In genomic region chr2:212928681-212929080, GRCh38 we compare ENCODE assay signal across 19 cellular contexts.
DNase-seq lines count a peak whose midpoint lies in the region; ATAC-seq, FAIRE-seq and TF ChIP-seq lines count a peak whose summit lies in the region.
"Had no signal": no experiment of that assay in that cellular context is flagged by ENCODE, and none has a peak within 500 bp of the region (broad histone marks: within the 10 kb centered on the region; RNA-seq: fewer than 3 reads in every experiment).

No MANE protein-coding gene starts in this region.

- H3K36me3 ChIP-seq in HepG2 (replicated peaks in 1 of 2; ENCODE audit: control insufficient read depth in 1 of 2, insufficient read depth in 2 of 2, low read length in 2 of 2), result no peaks in the 10 kb centered on the region
- H3K36me3 ChIP-seq: gastrocnemius medialis, left lung, SJCRH30, uterus had no signal

- H3K4me2 ChIP-seq in HepG2 (ENCODE audit: low read depth, low read length), result no peak overlapping the region

- in situ Hi-C loops in HepG2 (cut with HindIII; ENCODE audit: extremely low pct_ligation_motif_present, low pct_unique_long_range_greater_than_20kb), result no loop called here

- H3K9ac ChIP-seq in HepG2 (ENCODE audit: insufficient read depth, low read depth, low read length), result no peak overlapping the region

- H3K27me3 ChIP-seq in HepG2 (ENCODE audit: control insufficient read depth in 1 of 2, insufficient read depth in 2 of 2, low read length in 2 of 2), result no peaks in the 10 kb centered on the region
- H3K27me3 ChIP-seq: gastrocnemius medialis, left lung, SJCRH30, uterus had no signal

- no peaks in the 10 kb centered on the region for H3K36me3 Mint-ChIP-seq in activated CD8-positive, alpha-beta T cell treated with anti-CD3 and anti-CD28 coated beads for 36 hours (ENCODE audit: low read depth)

- ATAC-seq in HG03196 (IDR thresholded peaks at IDR 0.05; ENCODE audit: unreplicated experiment), result peak; percentile 21
- ATAC-seq in esophagus mucosa, result peak; percentile 62
- ATAC-seq in HepG2, result no peak
- no peak for ATAC-seq in GM18867 (IDR thresholded peaks at IDR 0.05; ENCODE audit: unreplicated experiment)
- ATAC-seq in activated CD8-positive, alpha-beta T cell treated with anti-CD3 and anti-CD28 coated beads for 36 hours, result no peak
- no peak for ATAC-seq in GM19035 (IDR thresholded peaks at IDR 0.05; ENCODE audit: unreplicated experiment)
- ATAC-seq: activated CD8-positive, alpha-beta T cell treated with anti-CD3 and anti-CD28 coated beads, Interleukin-2, amount 10 ng/mL, durations not matched to agents 7 days and 5 days; left lung; WTC11 had no signal

- H2AFZ ChIP-seq in HepG2 (ENCODE audit: low read length), result no peak overlapping the region

- no peaks in the 10 kb centered on the region for H3K27me3 Mint-ChIP-seq in activated CD8-positive, alpha-beta T cell treated with anti-CD3 and anti-CD28 coated beads for 36 hours

- TF ChIP-seq RAD21 in HepG2 (CRISPR knock-in tag; IDR thresholded peaks at IDR 0.05), result no peak

- no peak for TF ChIP-seq CTCF in AG09319 (IDR thresholded peaks at IDR 0.05; ENCODE audit: low read depth, low read length)
- no peak for TF ChIP-seq CTCF in HepG2 (CRISPR knock-in tag; IDR thresholded peaks at IDR 0.05)
- no peak for TF ChIP-seq CTCF in D721Med (IDR thresholded peaks at IDR 0.05; ENCODE audit: insufficient read depth, missing control alignments)
- no peak for TF ChIP-seq CTCF in activated CD8-positive, alpha-beta T cell treated with anti-CD3 and anti-CD28 coated beads for 36 hours (IDR thresholded peaks at IDR 0.05)

- POLR2A ChIA-PET in HepG2 (lab: Yijun Ruan, JAX), result no interaction called here
- POLR2A ChIA-PET in activated CD8-positive, alpha-beta T cell treated with anti-CD3 and anti-CD28 coated beads for 36 hours (lab: Charles Lee), result no interaction called here

- peaks cover 19% of the 10 kb centered on the region for H3K4me1 Mint-ChIP-seq in activated CD8-positive, alpha-beta T cell treated with anti-CD3 and anti-CD28 coated beads for 36 hours (ENCODE audit: low read depth)

- no peak overlapping the region for H3K4me3 ChIP-seq in HepG2 (replicated peaks in 1 of 3; ENCODE audit: insufficient read depth in 1 of 3, low read depth in 2 of 3, low read length in 3 of 3)
- H3K4me3 ChIP-seq: gastrocnemius medialis, left lung, SJCRH30, uterus had no signal

- H4K20me1 ChIP-seq in HepG2 (ENCODE audit: insufficient read depth, low read length), result no peaks in the 10 kb centered on the region

- FAIRE-seq in HepG2 (lab: Jason Lieb, UNC) (no peak), D721Med (lab: Jason Lieb, UNC) (no peak)

- CTCF ChIA-PET in HepG2 (lab: Yijun Ruan, JAX; ENCODE audit: low intra/inter-chr PET ratio, low total read pairs), result no interaction called here
- CTCF ChIA-PET in activated CD8-positive, alpha-beta T cell treated with anti-CD3 and anti-CD28 coated beads for 36 hours (lab: Charles Lee), result no interaction called here

- no peaks in the 10 kb centered on the region for H3K9me3 ChIP-seq in HepG2 (ENCODE audit: low read length)
- H3K9me3 ChIP-seq: gastrocnemius medialis, SJCRH30, uterus had no signal

- H3K4me1 ChIP-seq in HepG2 (ENCODE audit: insufficient read depth, low read length), result no peaks in the 10 kb centered on the region
- H3K4me1 ChIP-seq: gastrocnemius medialis, left lung, SJCRH30, uterus had no signal

- no peaks in the 10 kb centered on the region for H3K79me2 ChIP-seq in HepG2 (ENCODE audit: insufficient read depth, low read length)

- TF ChIP-seq EP300 in HepG2 (IDR thresholded peaks at IDR 0.05; ENCODE audit: low read depth in 2 of 2, low read length in 2 of 2) (no peak), HepG2 (CRISPR knock-in tag; IDR thresholded peaks at IDR 0.05; ENCODE audit: borderline replicate concordance) (no peak)

- intact Hi-C loops in HepG2 (cut with micrococcal nuclease; ENCODE audit: unreplicated experiment), result no loop called here
- intact Hi-C loops in activated CD8-positive, alpha-beta T cell treated with anti-CD3 and anti-CD28 coated beads for 36 hours (cut with micrococcal nuclease), result loop anchor here (5.0 kb wide), 1 partner anchor 224 kb away; the partner anchor contains the start of gene IKZF2

- WGBS in HepG2 (ENCODE audit: low lambda C conversion rate), result 26% methylated on average over 4 of the region's 4 CpGs

- no peak overlapping the region for H3K27ac Mint-ChIP-seq in activated CD8-positive, alpha-beta T cell treated with anti-CD3 and anti-CD28 coated beads for 36 hours
- H3K27ac Mint-ChIP-seq: activated CD8-positive, alpha-beta T cell treated with anti-CD3 and anti-CD28 coated beads, Interleukin-2, amount 10 ng/mL, durations not matched to agents 7 days and 5 days; activated T-helper 1 cell treated with anti-CD3 and anti-CD28 coated beads, Interleukin-12 subunit alpha, Interleukin-12 subunit beta, Interleukin-2, Interleukin-4 antibody, amounts not matched to agents 30 ng/mL and 10 ng/mL and 1 ng/mL, durations not matched to agents 14 hours and 24 hours and 36 hours; WTC11 had no signal

- peaks cover 2% of the 10 kb centered on the region for H3K9me3 Mint-ChIP-seq in activated CD8-positive, alpha-beta T cell treated with anti-CD3 and anti-CD28 coated beads for 36 hours
- H3K9me3 Mint-ChIP-seq: activated T-helper 1 cell treated with anti-CD3 and anti-CD28 coated beads, Interleukin-12 subunit alpha, Interleukin-12 subunit beta, Interleukin-2, Interleukin-4 antibody, amounts not matched to agents 30 ng/mL and 10 ng/mL and 1 ng/mL, durations not matched to agents 14 hours and 24 hours and 36 hours had no signal

- BruUV-seq in HepG2 (replicated peaks; lab: Mats Ljungman, UMichigan), result no TSS peak

- TF ChIP-seq POLR2A in HepG2 (IDR thresholded peaks at IDR 0.05; ENCODE audit: insufficient read depth in 1 of 2, low read depth in 2 of 2, low read length in 2 of 2), result no peak

- no peak overlapping the region for H3K27ac ChIP-seq in HepG2 (ENCODE audit: extremely low read length, insufficient read depth, low read length)
- H3K27ac ChIP-seq: gastrocnemius medialis, left lung, SJCRH30, uterus had no signal

- H3K4me3 Mint-ChIP-seq in activated CD8-positive, alpha-beta T cell treated with anti-CD3 and anti-CD28 coated beads for 36 hours, result no peak overlapping the region
- H3K4me3 Mint-ChIP-seq: activated CD8-positive, alpha-beta T cell treated with anti-CD3 and anti-CD28 coated beads, Interleukin-2, amount 10 ng/mL, durations not matched to agents 7 days and 5 days; activated T-helper 1 cell treated with anti-CD3 and anti-CD28 coated beads, Interleukin-12 subunit alpha, Interleukin-12 subunit beta, Interleukin-2, Interleukin-4 antibody, amounts not matched to agents 30 ng/mL and 10 ng/mL and 1 ng/mL, durations not matched to agents 14 hours and 24 hours and 36 hours; WTC11 had no signal

- DNase-seq in AG09319 (ENCODE audit: extremely low read depth, low read depth) (peak; percentile 53), HepG2 (ENCODE audit: low spot score) (no peak), D721Med (ENCODE audit: insufficient read length, low spot score) (no peak)
- no peak for DNase-seq in activated CD8-positive, alpha-beta T cell treated with anti-CD3 and anti-CD28 coated beads for 36 hours
- DNase-seq: activated CD8-positive, alpha-beta T cell treated with anti-CD3 and anti-CD28 coated beads, Interleukin-2, amount 10 ng/mL, durations not matched to agents 7 days and 5 days; central memory CD4-positive, alpha-beta T cell; effector CD8-positive, alpha-beta T cell; left lung; NCI-H1105 treated with DMSO at 0.1 percent for 48 hours; SJCRH30; stimulated activated CD4-positive, alpha-beta T cell treated with anti-CD3 and anti-CD28 coated beads, Interleukin-4, amount 100 ng/mL, for 1 hour; uterus had no signal

TF ChIP-seq in HepG2, 621 proteins besides CTCF, POLR2A, EP300 and RAD21:
- TF ChIP-seq CEBPB (IDR thresholded peaks at IDR 0.05; ENCODE audit: borderline replicate concordance, low read depth, low read length) (peak; percentile 55; the same call in 1 of the 2 replicates), ZFAT (CRISPR knock-in tag; conservative IDR thresholded peaks at IDR 0.05) (no peak)

Comparison
In these comparisons a context has a peak if more than half of its experiments do, and no peak if none do; other contexts are left out.
1. ATAC-seq: peak in HG03196 (single experiment) and esophagus mucosa (single experiment); none in HepG2 (single experiment), GM18867 (single experiment), activated CD8-positive, alpha-beta T cell treated with anti-CD3 and anti-CD28 coated beads for 36 hours (single experiment) and GM19035 (single experiment).